18 cellular contexts compared by ENCODE assay signal in genomic region chr2:55489467-55490062, GRCh38. TPM values are rescaled to one million over a fixed set of nuclear protein-coding genes. Genes with fewer than 3 reads are reported as not detected.
DNase-seq lines count a peak whose midpoint lies in the region; ATAC-seq, FAIRE-seq and TF ChIP-seq lines count a peak whose summit lies in the region.
"Had no signal": no experiment of that assay in that cellular context is flagged by ENCODE, and none has a peak within 500 bp of the region (broad histone marks: within the 10 kb centered on the region; RNA-seq: fewer than 3 reads in every experiment).

No MANE protein-coding gene starts in this region.

- ATAC-seq in HCT116, result no peak
- ATAC-seq in esophagus mucosa, result peak; percentile 35
- no peak for ATAC-seq in HG03521 (IDR thresholded peaks at IDR 0.05; ENCODE audit: unreplicated experiment)
- no peak for ATAC-seq in activated CD4-positive, CD25-positive, alpha-beta regulatory T cell treated with anti-CD3 and anti-CD28 coated beads, Interleukin-2, amount 50 U/mL, for 24 hours
- ATAC-seq: T-cell had no signal

- no peaks in the 10 kb centered on the region for H3K9me2 ChIP-seq in HCT116 (ENCODE audit: insufficient read depth)

- no peaks in the 10 kb centered on the region for H3K79me2 ChIP-seq in HCT116 (ENCODE audit: insufficient read depth, low read length)

- no peak overlapping the region for H3K4me2 ChIP-seq in HCT116 (ENCODE audit: low read length)

- peak; percentile 27 for FAIRE-seq in A204.1 (lab: Jason Lieb, UNC)

- H4K20me1 ChIP-seq in HCT116 (ENCODE audit: insufficient read depth), result no peaks in the 10 kb centered on the region

- H3K9me3 ChIP-seq in HCT116 (ENCODE audit: control insufficient read depth in 1 of 2, insufficient read depth in 1 of 2, low read depth in 1 of 2, low read length in 2 of 2), result no peaks in the 10 kb centered on the region

- no peak for TF ChIP-seq CTCF in HCT116 (IDR thresholded peaks at IDR 0.05 in 2 of 3, conservative IDR thresholded peaks at IDR 0.05 in 1 of 3; ENCODE audit: borderline replicate concordance in 1 of 3, insufficient read depth in 1 of 3, low read depth in 2 of 3, low read length in 2 of 3)

- H3K4me3 ChIP-seq in HCT116 (replicated peaks in 1 of 2; ENCODE audit: low read depth in 1 of 2, low read length in 2 of 2), result no peak overlapping the region
- H3K4me3 ChIP-seq: SK-N-MC had no signal

- no TSS peak for BruUV-seq in HCT116 (replicated peaks; lab: Mats Ljungman, UMichigan)

- peak overlapping the region; percentile 56 for H2AFZ ChIP-seq in HCT116 (ENCODE audit: low read depth, low read length, poor library complexity, severe bottlenecking)

- RAD21 ChIA-PET in HCT116 (lab: Charles Lee; ENCODE audit: low non-redundant PET in 1 of 2, low total read pairs in 2 of 2, uncharacterized antibody in 2 of 2, unreplicated experiment in 2 of 2), result no interaction called here

- intact Hi-C loops in HCT116 (cut with micrococcal nuclease), result no loop called here

- DNase-seq in HCT116 (ENCODE audit: low read depth, low spot score) (no peak), SW480 (ENCODE audit: low spot score) (peak; percentile 26), cortex of kidney (lab: John Stamatoyannopoulos, UW) (no peak), CD1c-positive myeloid dendritic cell (ENCODE audit: extremely low spot score) (no peak)
- DNase-seq: HCEC 1CT, KBM-7, NCI-H1092, NCI-H146, NCI-H2107, NCI-H526 treated with DMSO at 0.1 percent for 48 hours, Right ventricle myocardium superior, T-cell had no signal

- no peaks in the 10 kb centered on the region for H3K36me3 ChIP-seq in HCT116 (ENCODE audit: control insufficient read depth in 1 of 2, insufficient read depth in 2 of 2, low read length in 2 of 2)

- no peak for TF ChIP-seq RAD21 in HCT116 (IDR thresholded peaks at IDR 0.05; ENCODE audit: low read depth)

- no peak overlapping the region for H3K9ac ChIP-seq in HCT116 (ENCODE audit: low read length)

- no peak for TF ChIP-seq POLR2A in HCT116 (IDR thresholded peaks at IDR 0.05; ENCODE audit: borderline replicate concordance, extremely low read depth, insufficient read depth, insufficient read length)

- CTCF ChIA-PET in HCT116 (lab: Charles Lee), result no interaction called here

- H3K4me1 ChIP-seq in HCT116 (ENCODE audit: control insufficient read depth in 1 of 2, insufficient read depth in 2 of 2, low read length in 2 of 2), result peaks cover 0 to 4% of the 10 kb centered on the region in 2 experiments; a peak in 1 of 4 replicates

- no peaks in the 10 kb centered on the region for H3K27me3 ChIP-seq in HCT116 (ENCODE audit: insufficient read depth, low read length)

- POLR2A ChIA-PET in HCT116 (lab: Charles Lee), result no interaction called here

- no peak overlapping the region for H3K27ac ChIP-seq in HCT116 (ENCODE audit: low read depth, low read length)
- H3K27ac ChIP-seq: C4-2B, SK-N-MC had no signal

TF ChIP-seq in HCT116, 20 proteins besides CTCF, POLR2A, EP300 and RAD21:
- TF ChIP-seq, protein P1, sequence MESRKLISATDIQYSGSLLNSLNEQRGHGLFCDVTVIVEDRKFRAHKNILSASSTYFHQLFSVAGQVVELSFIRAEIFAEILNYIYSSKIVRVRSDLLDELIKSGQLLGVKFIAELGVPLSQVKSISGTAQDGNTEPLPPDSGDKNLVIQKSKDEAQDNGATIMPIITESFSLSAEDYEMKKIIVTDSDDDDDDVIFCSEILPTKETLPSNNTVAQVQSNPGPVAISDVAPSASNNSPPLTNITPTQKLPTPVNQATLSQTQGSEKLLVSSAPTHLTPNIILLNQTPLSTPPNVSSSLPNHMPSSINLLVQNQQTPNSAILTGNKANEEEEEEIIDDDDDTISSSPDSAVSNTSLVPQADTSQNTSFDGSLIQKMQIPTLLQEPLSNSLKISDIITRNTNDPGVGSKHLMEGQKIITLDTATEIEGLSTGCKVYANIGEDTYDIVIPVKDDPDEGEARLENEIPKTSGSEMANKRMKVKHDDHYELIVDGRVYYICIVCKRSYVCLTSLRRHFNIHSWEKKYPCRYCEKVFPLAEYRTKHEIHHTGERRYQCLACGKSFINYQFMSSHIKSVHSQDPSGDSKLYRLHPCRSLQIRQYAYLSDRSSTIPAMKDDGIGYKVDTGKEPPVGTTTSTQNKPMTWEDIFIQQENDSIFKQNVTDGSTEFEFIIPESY (IDR thresholded peaks at IDR 0.05; ENCODE audit: extremely low read depth, insufficient replicate concordance, low read length), result no peak
- peak; percentile 79 for TF ChIP-seq CEBPB (IDR thresholded peaks at IDR 0.05; ENCODE audit: low read depth)
- TF ChIP-seq, protein P2, sequence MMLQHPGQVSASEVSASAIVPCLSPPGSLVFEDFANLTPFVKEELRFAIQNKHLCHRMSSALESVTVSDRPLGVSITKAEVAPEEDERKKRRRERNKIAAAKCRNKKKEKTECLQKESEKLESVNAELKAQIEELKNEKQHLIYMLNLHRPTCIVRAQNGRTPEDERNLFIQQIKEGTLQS (IDR thresholded peaks at IDR 0.05), result peak; percentile 32; the same call in 1 of the 2 replicates

RNA-seq across cellular contexts. Expression of gene CFAP36, which starts 30.0 kb away (rescaled TPM):
- 34.9 TPM for total RNA-seq in HCT116 (2021; ENCODE audit: unreplicated experiment)
- polyA plus RNA-seq in HCT116 (2012), result 27.3 and 34.8 TPM in 2 replicates
- total RNA-seq in esophagus mucosa, result 15.9 TPM
